Comparison of ENCODE assay signal across 8 cellular contexts in the genomic region with DNA sequence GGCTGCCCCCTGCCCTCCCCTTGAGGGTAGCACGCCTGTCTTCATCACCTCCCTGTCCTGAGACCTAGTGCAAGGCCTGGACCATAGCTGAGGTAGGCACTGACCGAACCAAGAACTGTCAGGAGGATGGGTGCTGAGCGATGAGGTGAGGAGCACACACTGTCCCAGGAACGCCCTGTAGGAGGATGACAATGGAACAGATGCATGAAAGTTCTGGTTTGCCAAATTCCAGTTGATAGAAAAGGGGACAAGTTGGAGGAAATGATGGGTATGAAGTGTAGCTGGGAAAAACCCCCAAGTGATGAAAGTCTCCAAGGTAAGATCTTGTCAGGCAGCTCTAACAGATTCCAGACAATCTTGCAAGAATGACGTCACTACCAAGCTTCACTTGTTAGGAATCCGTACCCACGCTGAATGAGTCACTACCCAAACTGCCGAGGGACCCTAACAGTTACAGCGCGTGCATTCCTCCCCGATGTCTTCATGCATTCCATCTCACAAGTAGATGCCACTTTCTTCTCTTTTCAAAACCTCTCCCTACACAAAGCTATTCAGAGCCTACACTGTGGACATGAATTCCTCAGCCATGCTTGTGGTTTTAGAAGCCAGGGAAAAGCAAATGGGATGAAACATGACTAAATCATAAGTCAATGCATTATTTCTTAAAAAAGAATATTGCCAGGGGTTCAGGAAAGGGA. TPM values are rescaled to one million over a fixed set of nuclear protein-coding genes. Genes with fewer than 3 reads are reported as not detected.
A peak's percentile ranks its signal among the peaks of the same experiment; 100 is the strongest.
DNase-seq lines count a peak whose midpoint lies in the region; ATAC-seq, FAIRE-seq and TF ChIP-seq lines count a peak whose summit lies in the region.

No MANE protein-coding gene starts in this region.

- intact Hi-C loops in left ventricle myocardium superior (cut with micrococcal nuclease): no loop called here

- peak; percentile 68 for DNase-seq in H54 (ENCODE audit: insufficient read length, low spot score)
- DNase-seq in adipocyte (ENCODE audit: low read depth): peak; percentile 99
- peak; percentile 42 for DNase-seq in left ventricle myocardium superior
- no peak for DNase-seq in NCI-H1694 treated with DMSO at 0.1 percent for 48 hours (lab: John Stamatoyannopoulos, UW)

- TF ChIP-seq POLR2A in H54 (IDR thresholded peaks at IDR 0.05; ENCODE audit: low read depth, low read length): no peak

- H3K27me3 ChIP-seq in adipocyte (replicated peaks; ENCODE audit: control insufficient read depth, insufficient read depth, low read length): no peaks in the 10 kb centered on the region
- H3K27me3 ChIP-seq in skeletal muscle tissue (ENCODE audit: control insufficient read depth in 3 of 3, insufficient read depth in 3 of 3, low read length in 3 of 3): no peaks in the 10 kb centered on the region

- peaks cover 51% of the 10 kb centered on the region for H3K4me1 ChIP-seq in adipocyte (ENCODE audit: control insufficient read depth, insufficient read depth, low read length)
- H3K4me1 ChIP-seq in skeletal muscle tissue (ENCODE audit: control insufficient read depth in 3 of 3, insufficient read depth in 3 of 3, low read length in 3 of 3): peaks cover 46 to 60% (median 59%) of the 10 kb centered on the region in 3 donors

- H3K27ac ChIP-seq in skeletal muscle tissue (ENCODE audit: low read depth, low read length): peak overlapping the region; percentile 89

- no peaks in the 10 kb centered on the region for H3K9me3 ChIP-seq in adipocyte (ENCODE audit: control insufficient read depth, low read length)
- no peaks in the 10 kb centered on the region for H3K9me3 ChIP-seq in skeletal muscle tissue (ENCODE audit: control insufficient read depth in 3 of 3, low read length in 3 of 3)

- H3K4me3 ChIP-seq in adipocyte (ENCODE audit: low read length): peak overlapping the region; percentile 10
- peak overlapping the region in 1 of 3 donors; percentile 31 for H3K4me3 ChIP-seq in skeletal muscle tissue (ENCODE audit: low read length in 3 of 3)

- peak; percentile 91 for FAIRE-seq in H54 (lab: Jason Lieb, UNC)

- H3K9ac ChIP-seq in adipocyte (ENCODE audit: low read length): peak overlapping the region; percentile 79
- peak overlapping the region in 1 of 3 donors; percentile 1 for H3K9ac ChIP-seq in skeletal muscle tissue (ENCODE audit: low read depth in 1 of 3, low read length in 3 of 3)

- H3K36me3 ChIP-seq in adipocyte (ENCODE audit: control insufficient read depth, insufficient read depth, low read length, severe bottlenecking) (no peaks in the 10 kb centered on the region), skeletal muscle tissue (ENCODE audit: control insufficient read depth in 3 of 3, insufficient read depth in 3 of 3, low read length in 3 of 3) (no peaks in the 10 kb centered on the region)

- peak; percentile 43 for ATAC-seq in left ventricle myocardium superior
- ATAC-seq in GM19463 (IDR thresholded peaks at IDR 0.05; ENCODE audit: unreplicated experiment): no peak
- ATAC-seq in HG02973 (IDR thresholded peaks at IDR 0.05; ENCODE audit: unreplicated experiment): no peak
- ATAC-seq in activated CD4-positive, CD25-positive, alpha-beta regulatory T cell treated with anti-CD3 and anti-CD28 coated beads, Interleukin-2, amount 50 U/mL, for 24 hours: no peak

RNA-seq across cellular contexts. Expression of gene MRPL33, which starts 27.6 kb away (rescaled TPM):
- 367 TPM for total RNA-seq in left ventricle myocardium superior
- total RNA-seq in skeletal muscle tissue: 121 TPM
